ENCODE assay signal across 7 cellular contexts in the genomic region with DNA sequence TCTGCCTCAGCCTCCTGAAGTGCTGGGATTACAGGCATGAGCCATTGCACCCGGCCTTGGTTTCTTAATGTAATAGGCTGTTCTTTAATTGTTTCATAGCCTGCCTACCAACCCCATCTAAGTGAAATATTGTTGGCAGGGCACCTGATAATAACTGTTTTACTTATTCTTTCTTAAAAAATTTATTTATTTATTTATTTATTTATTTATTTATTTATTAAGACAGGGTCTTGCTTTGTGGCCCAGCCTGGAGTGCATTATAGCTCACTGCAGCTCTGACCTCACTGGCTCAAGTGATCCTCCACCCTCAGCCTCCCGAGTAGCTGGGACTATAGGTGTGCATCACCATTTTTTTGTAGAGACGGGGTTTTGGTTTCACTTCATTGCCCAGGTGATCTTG.
"Had no signal": no experiment of that assay in that cellular context is flagged by ENCODE, and none has a peak within 500 bp of the region (broad histone marks: within the 10 kb centered on the region; RNA-seq: fewer than 3 reads in every experiment).

No MANE protein-coding gene starts in this region.

- ATAC-seq: GM12878 had no signal

- DNase-seq: GF-D8 had no signal

- H3K4me3 ChIP-seq: GM12878 had no signal

- FAIRE-seq: G401.6, GM12878, GM12891, GM12892, GM18507, GM19239 had no signal
